Comparison of ENCODE assay signal across 1 cellular context in genomic region chr21:44194451-44194850, GRCh38. TPM values are rescaled to one million over a fixed set of nuclear protein-coding genes. Genes with fewer than 3 reads are reported as not detected.
"Had no signal": no experiment of that assay in that cellular context is flagged by ENCODE, and none has a peak within 500 bp of the region (broad histone marks: within the 10 kb centered on the region; RNA-seq: fewer than 3 reads in every experiment).

No MANE protein-coding gene starts in this region.

RNA-seq across cellular contexts. Expression of gene ICOSLG, which starts 46.3 kb away (rescaled TPM):
- polyA plus RNA-seq: GM23248 had no signal
